12 cellular contexts compared by ENCODE assay signal in the genomic region with DNA sequence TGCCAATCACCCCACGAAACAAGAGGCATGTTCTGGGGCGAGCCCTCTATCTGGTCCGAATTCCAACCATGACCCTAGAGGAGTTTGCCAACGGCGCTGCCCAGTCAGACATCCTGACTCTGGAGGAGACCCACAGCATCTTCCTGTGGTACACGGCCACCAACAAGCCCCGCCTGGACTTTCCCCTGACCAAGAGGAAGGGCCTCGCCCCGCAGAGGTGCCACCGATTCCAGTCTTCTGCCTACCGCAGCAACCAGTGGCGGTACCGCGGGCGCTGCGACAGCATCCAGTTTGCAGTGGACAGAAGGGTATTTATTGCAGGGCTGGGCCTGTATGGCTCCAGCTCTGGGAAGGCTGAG. TPM values are rescaled to one million over a fixed set of nuclear protein-coding genes. Genes with fewer than 3 reads are reported as not detected.
A peak's percentile ranks its signal among the peaks of the same experiment; 100 is the strongest.
DNase-seq lines count a peak whose midpoint lies in the region; ATAC-seq and TF ChIP-seq lines count a peak whose summit lies in the region.
"Had no signal": no experiment of that assay in that cellular context is flagged by ENCODE, and none has a peak within 500 bp of the region (broad histone marks: within the 10 kb centered on the region; RNA-seq: fewer than 3 reads in every experiment).

No MANE protein-coding gene starts in this region.

- H3K4me2 ChIP-seq in BLaER1 (peak overlapping the region; percentile 100), DOHH2 (ENCODE audit: low read length) (peak overlapping the region; percentile 80; the same call in 1 of the 2 replicates)

- H3K27me3 ChIP-seq in BLaER1, result no peaks in the 10 kb centered on the region
- H3K27me3 ChIP-seq in DOHH2 (ENCODE audit: control insufficient read depth, low read length), result no peaks in the 10 kb centered on the region
- no peaks in the 10 kb centered on the region for H3K27me3 ChIP-seq in adipocyte (replicated peaks; ENCODE audit: control insufficient read depth, insufficient read depth, low read length)
- H3K27me3 ChIP-seq: body of pancreas had no signal

- H3K27ac Mint-ChIP-seq in natural killer cell treated with Interleukin-12 subunit alpha and Interleukin-12 subunit beta and Interleukin-15 and Interleukin-18, amount 100 ng/mL, for 72 hours, result peak overlapping the region; percentile 16 to 33

- H3K9me3 ChIP-seq in BLaER1 (no peaks in the 10 kb centered on the region), DOHH2 (ENCODE audit: control insufficient read depth, insufficient read depth, low read length) (no peaks in the 10 kb centered on the region), adipocyte (ENCODE audit: control insufficient read depth, low read length) (no peaks in the 10 kb centered on the region)
- H3K9me3 ChIP-seq: body of pancreas, lower lobe of right lung had no signal

- peaks cover 6% of the 10 kb centered on the region; the same call in 1 of the 2 replicates for H3F3A ChIP-seq in DOHH2 (ENCODE audit: control insufficient read depth, insufficient read depth)

- ATAC-seq in natural killer cell treated with Interleukin-12 subunit alpha and Interleukin-12 subunit beta and Interleukin-15 and Interleukin-18, amount 100 ng/mL, for 72 hours, result no peak
- ATAC-seq in HG02885 (IDR thresholded peaks at IDR 0.05; ENCODE audit: poor library complexity, unreplicated experiment), result no peak

- H4K20me1 ChIP-seq in BLaER1 (peaks cover 78% of the 10 kb centered on the region), DOHH2 (ENCODE audit: control insufficient read depth, insufficient read depth, low read depth, low read length) (no peaks in the 10 kb centered on the region; the same call in 1 of the 2 replicates)

- H3K9me3 Mint-ChIP-seq in natural killer cell treated with Interleukin-12 subunit alpha and Interleukin-12 subunit beta and Interleukin-15 and Interleukin-18, amount 100 ng/mL, for 72 hours, result no peaks in the 10 kb centered on the region

- H3K4me3 ChIP-seq in BLaER1, result peak overlapping the region; percentile 80
- H3K4me3 ChIP-seq in DOHH2 (ENCODE audit: low read length), result no peak overlapping the region
- H3K4me3 ChIP-seq in adipocyte (ENCODE audit: low read length), result peak overlapping the region; percentile 79
- H3K4me3 ChIP-seq: body of pancreas had no signal

- no peak for TF ChIP-seq CTCF in DOHH2 (IDR thresholded peaks at IDR 0.05; ENCODE audit: low read depth, low read length, poor library complexity, severe bottlenecking)

- H3K9ac ChIP-seq in BLaER1 (peak overlapping the region; percentile 91), adipocyte (ENCODE audit: low read length) (peak overlapping the region; percentile 84)

- DNase-seq in adipocyte (ENCODE audit: low read depth), result no peak
- DNase-seq in natural killer cell treated with Interleukin-12 subunit alpha and Interleukin-12 subunit beta and Interleukin-15 and Interleukin-18, amount 100 ng/mL, for 72 hours (ENCODE audit: low spot score), result no peak
- no peak for DNase-seq in SW 1271 (lab: John Stamatoyannopoulos, UW)
- no peak for DNase-seq in activated CD4-positive, CD25-positive, alpha-beta regulatory T cell treated with anti-CD3 and anti-CD28 coated beads, Interleukin-2, amount 50 U/mL, for 72 hours
- DNase-seq in SHP77 treated with DMSO at 0.1 percent for 48 hours (lab: John Stamatoyannopoulos, UW), result no peak
- DNase-seq: body of pancreas; stimulated activated CD4-positive, alpha-beta T cell treated with anti-CD3 and anti-CD28 coated beads, Interleukin-4, amount 100 ng/mL, for 24 hours had no signal

- H3K36me3 ChIP-seq in BLaER1, result peaks cover 51% of the 10 kb centered on the region
- H3K36me3 ChIP-seq in DOHH2 (ENCODE audit: control insufficient read depth, low read length), result peaks cover 25% of the 10 kb centered on the region
- peaks cover 39% of the 10 kb centered on the region for H3K36me3 ChIP-seq in adipocyte (ENCODE audit: control insufficient read depth, insufficient read depth, low read length, severe bottlenecking)

- peaks cover 17 to 30% of the 10 kb centered on the region in 2 donors for H3K4me1 Mint-ChIP-seq in natural killer cell treated with Interleukin-12 subunit alpha and Interleukin-12 subunit beta and Interleukin-15 and Interleukin-18, amount 100 ng/mL, for 72 hours (ENCODE audit: low read depth in 2 of 2)

- peak overlapping the region; percentile 73 for H3K4me3 Mint-ChIP-seq in natural killer cell treated with Interleukin-12 subunit alpha and Interleukin-12 subunit beta and Interleukin-15 and Interleukin-18, amount 100 ng/mL, for 72 hours

- peaks cover 89% of the 10 kb centered on the region for H3K4me1 ChIP-seq in BLaER1
- H3K4me1 ChIP-seq in DOHH2 (ENCODE audit: control insufficient read depth, low read length), result peaks cover 37% of the 10 kb centered on the region
- H3K4me1 ChIP-seq in adipocyte (ENCODE audit: control insufficient read depth, insufficient read depth, low read length), result peaks cover 30% of the 10 kb centered on the region

- H3K36me3 Mint-ChIP-seq in natural killer cell treated with Interleukin-12 subunit alpha and Interleukin-12 subunit beta and Interleukin-15 and Interleukin-18, amount 100 ng/mL, for 72 hours, result no peaks in the 10 kb centered on the region

- H3K27me3 Mint-ChIP-seq in natural killer cell treated with Interleukin-12 subunit alpha and Interleukin-12 subunit beta and Interleukin-15 and Interleukin-18, amount 100 ng/mL, for 72 hours, result no peaks in the 10 kb centered on the region

- H3K79me2 ChIP-seq in DOHH2 (ENCODE audit: control insufficient read depth, low read length), result peaks cover 29% of the 10 kb centered on the region

- no peaks in the 10 kb centered on the region for H3K9me2 ChIP-seq in DOHH2 (replicated peaks; ENCODE audit: control insufficient read depth, low read length)

- peak overlapping the region; percentile 94 for H3K27ac ChIP-seq in BLaER1
- no peak overlapping the region for H3K27ac ChIP-seq in DOHH2 (ENCODE audit: low read depth, low read length)
- H3K27ac ChIP-seq: epithelial cell of prostate had no signal

RNA-seq across cellular contexts. Expression of a gene that starts 1.7 kb away (rescaled TPM):
- total RNA-seq in natural killer cell treated with Interleukin-12 subunit alpha and Interleukin-12 subunit beta and Interleukin-15 and Interleukin-18, amount 100 ng/mL, for 72 hours, result 10 to 100 TPM; 42.3 to 52.9 TPM

RNA-seq across cellular contexts. Expression of a gene that starts 50.8 kb away (rescaled TPM):
- 10 to 100 TPM; 43.4 to 76.5 TPM for total RNA-seq in natural killer cell treated with Interleukin-12 subunit alpha and Interleukin-12 subunit beta and Interleukin-15 and Interleukin-18, amount 100 ng/mL, for 72 hours
